In the genomic region with DNA sequence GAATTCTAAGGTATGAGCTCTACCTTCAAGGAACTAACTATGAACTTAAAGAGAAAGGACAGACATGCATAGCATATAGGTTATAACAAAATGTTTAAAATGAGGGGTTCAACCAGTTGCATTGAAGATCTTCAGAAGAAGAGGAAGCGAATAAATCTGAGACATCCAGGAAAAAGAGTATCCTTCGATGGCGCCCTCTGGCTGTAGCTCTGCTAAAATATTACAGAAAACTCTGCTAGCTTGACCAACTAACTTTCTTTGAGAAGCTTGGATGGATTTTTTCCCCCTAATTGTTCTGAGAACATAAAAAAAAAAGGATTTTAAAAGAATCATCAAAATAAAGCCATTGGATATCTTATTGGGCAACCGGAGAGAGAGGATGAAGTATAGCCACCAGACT, we compare ENCODE assay signal across 10 cellular contexts.
DNase-seq lines count a peak whose midpoint lies in the region; ATAC-seq and TF ChIP-seq lines count a peak whose summit lies in the region.
"Had no signal": no experiment of that assay in that cellular context is flagged by ENCODE, and none has a peak within 500 bp of the region (broad histone marks: within the 10 kb centered on the region; RNA-seq: fewer than 3 reads in every experiment).

No MANE protein-coding gene starts in this region.

- H3K36me3 ChIP-seq in cardiac muscle cell: no peaks in the 10 kb centered on the region

- DNase-seq in cardiac muscle cell (ENCODE audit: low read depth in 1 of 2, low spot score in 1 of 2): peak; percentile 23 to 50
- no peak for DNase-seq in Right ventricle myocardium inferior (ENCODE audit: missing footprints)
- DNase-seq in RPMI7951 (ENCODE audit: low read depth): peak; percentile 30
- DNase-seq in glomerular visceral epithelial cell (ENCODE audit: extremely low spot score): peak; percentile 28
- DNase-seq in type B pancreatic cell (ENCODE audit: extremely low spot score, unreplicated experiment): no peak
- DNase-seq in activated CD4-positive, alpha-beta T cell treated with anti-CD3 and anti-CD28 coated beads, Interleukin-2, amount 50 U/mL, for 4 hours: no peak
- DNase-seq in NCI-H446 treated with DMSO at 0.1 percent for 48 hours (lab: John Stamatoyannopoulos, UW): no peak
- DNase-seq: DMS79 treated with DMSO at 0.1 percent for 48 hours had no signal

- TF ChIP-seq CTCF in cardiac muscle cell (IDR thresholded peaks at IDR 0.05; ENCODE audit: low read depth, low read length) (peak; percentile 54), type B pancreatic cell (conservative IDR thresholded peaks at IDR 0.05) (peak; percentile 67)

- no peaks in the 10 kb centered on the region for H3K9me3 ChIP-seq in cardiac muscle cell (ENCODE audit: low read depth)

- H3K9me3 Mint-ChIP-seq in type B pancreatic cell: peaks cover 7% of the 10 kb centered on the region

- intact Hi-C loops in Right ventricle myocardium inferior (cut with DNase I): loop anchor here (2.0 kb wide), 1 partner anchor 342 kb away; no protein-coding TSS in a partner anchor

- no peak overlapping the region for H3K4me3 Mint-ChIP-seq in type B pancreatic cell
- H3K4me3 Mint-ChIP-seq: IgD-negative memory B cell had no signal

- H3K27ac Mint-ChIP-seq in type B pancreatic cell: no peak overlapping the region
- H3K27ac Mint-ChIP-seq: IgD-negative memory B cell had no signal

- H3K27me3 Mint-ChIP-seq in type B pancreatic cell: no peaks in the 10 kb centered on the region
- H3K27me3 Mint-ChIP-seq: IgD-negative memory B cell had no signal

- no peaks in the 10 kb centered on the region for H3K36me3 Mint-ChIP-seq in type B pancreatic cell
- H3K36me3 Mint-ChIP-seq: IgD-negative memory B cell had no signal

- ATAC-seq in Right ventricle myocardium inferior: no peak
- ATAC-seq in GM21528 (IDR thresholded peaks at IDR 0.05; ENCODE audit: low FRiP score, unreplicated experiment): no peak

- no peaks in the 10 kb centered on the region for H3K27me3 ChIP-seq in cardiac muscle cell

- no peak overlapping the region for H3K4me3 ChIP-seq in cardiac muscle cell

- no peak overlapping the region for H3K27ac ChIP-seq in cardiac muscle cell

- no peaks in the 10 kb centered on the region for H3K4me1 Mint-ChIP-seq in type B pancreatic cell (ENCODE audit: unreplicated experiment)
- H3K4me1 Mint-ChIP-seq: IgD-negative memory B cell had no signal

- H3K4me1 ChIP-seq in cardiac muscle cell (ENCODE audit: low read depth): no peaks in the 10 kb centered on the region

Comparison
In these comparisons a context has a peak if more than half of its experiments do, and no peak if none do; other contexts are left out.
1. DNase-seq: peak in cardiac muscle cell (2 of 2), RPMI7951 (single experiment) and glomerular visceral epithelial cell (single experiment); none in Right ventricle myocardium inferior (single experiment), type B pancreatic cell (single experiment), activated CD4-positive, alpha-beta T cell treated with anti-CD3 and anti-CD28 coated beads, Interleukin-2, amount 50 U/mL, for 4 hours (0 of 2) and NCI-H446 treated with DMSO at 0.1 percent for 48 hours (single experiment).